Comparison of ENCODE assay signal across 10 cellular contexts in genomic region chr13:106393776-106394175, GRCh38.
"Had no signal": no experiment of that assay in that cellular context is flagged by ENCODE, and none has a peak within 500 bp of the region (broad histone marks: within the 10 kb centered on the region; RNA-seq: fewer than 3 reads in every experiment).

No MANE protein-coding gene starts in this region.

- H3K36me3 Mint-ChIP-seq: activated naive CD8-positive, alpha-beta T cell treated with anti-CD3 and anti-CD28 coated beads, Interleukin-2, amount 10 ng/mL, durations not matched to agents 7 days and 5 days; brain had no signal

- H3K9me3 ChIP-seq: right lobe of liver, spleen had no signal

- H3K4me1 ChIP-seq: right lobe of liver, spleen had no signal

- H3K27ac Mint-ChIP-seq: activated naive CD8-positive, alpha-beta T cell treated with anti-CD3 and anti-CD28 coated beads, Interleukin-2, amount 10 ng/mL, durations not matched to agents 7 days and 5 days; activated T-helper 1 cell treated with anti-CD3 and anti-CD28 coated beads, Interleukin-12 subunit alpha, Interleukin-12 subunit beta, Interleukin-2, Interleukin-4 antibody, amounts not matched to agents 30 ng/mL and 10 ng/mL and 1 ng/mL, durations not matched to agents 14 hours and 24 hours and 36 hours had no signal

- H3K4me3 Mint-ChIP-seq: activated naive CD8-positive, alpha-beta T cell treated with anti-CD3 and anti-CD28 coated beads, Interleukin-2, amount 10 ng/mL, durations not matched to agents 7 days and 5 days; activated T-helper 1 cell treated with anti-CD3 and anti-CD28 coated beads, Interleukin-12 subunit alpha, Interleukin-12 subunit beta, Interleukin-2, Interleukin-4 antibody, amounts not matched to agents 30 ng/mL and 10 ng/mL and 1 ng/mL, durations not matched to agents 14 hours and 24 hours and 36 hours; brain; neural crest cell had no signal

- H3K27me3 Mint-ChIP-seq: activated naive CD8-positive, alpha-beta T cell treated with anti-CD3 and anti-CD28 coated beads, Interleukin-2, amount 10 ng/mL, durations not matched to agents 7 days and 5 days had no signal

- H3K4me1 Mint-ChIP-seq: activated naive CD8-positive, alpha-beta T cell treated with anti-CD3 and anti-CD28 coated beads, Interleukin-2, amount 10 ng/mL, durations not matched to agents 7 days and 5 days had no signal

- H3K36me3 ChIP-seq: right lobe of liver, spleen had no signal

- ATAC-seq: activated CD4-positive, CD25-positive, alpha-beta regulatory T cell treated with anti-CD3 and anti-CD28 coated beads, Interleukin-2, amount 50 U/mL, for 24 hours; right lobe of liver had no signal

- DNase-seq: activated CD4-positive, alpha-beta T cell treated with anti-CD3 and anti-CD28 coated beads, Interleukin-2, amount 50 U/mL, for 1 hour; activated naive CD4-positive, alpha-beta T cell; activated naive CD8-positive, alpha-beta T cell treated with anti-CD3 and anti-CD28 coated beads, Interleukin-2, amount 10 ng/mL, durations not matched to agents 7 days and 5 days; effector memory CD4-positive, alpha-beta T cell; right lobe of liver; spleen had no signal

- H3K9me3 Mint-ChIP-seq: activated naive CD8-positive, alpha-beta T cell treated with anti-CD3 and anti-CD28 coated beads, Interleukin-2, amount 10 ng/mL, durations not matched to agents 7 days and 5 days; activated T-helper 1 cell treated with anti-CD3 and anti-CD28 coated beads, Interleukin-12 subunit alpha, Interleukin-12 subunit beta, Interleukin-2, Interleukin-4 antibody, amounts not matched to agents 30 ng/mL and 10 ng/mL and 1 ng/mL, durations not matched to agents 14 hours and 24 hours and 36 hours; neural crest cell had no signal

- H3K27ac ChIP-seq: right lobe of liver, spleen had no signal

- H3K27me3 ChIP-seq: right lobe of liver had no signal

- H3K4me3 ChIP-seq: right lobe of liver, spleen had no signal
